ENCODE assay signal across 38 cellular contexts in genomic region chr3:139803294-139803693, GRCh38.
"Had no signal": no experiment of that assay in that cellular context is flagged by ENCODE, and none has a peak within 500 bp of the region (broad histone marks: within the 10 kb centered on the region; RNA-seq: fewer than 3 reads in every experiment).

No MANE protein-coding gene starts in this region.

- H3K27ac ChIP-seq: adrenal gland, ascending aorta, body of pancreas, brain microvascular endothelial cell, breast epithelium, cardiac muscle cell had no signal

- H3K9me3 ChIP-seq: adrenal gland, ascending aorta, body of pancreas, breast epithelium had no signal

- H3K4me3 Mint-ChIP-seq: activated naive CD4-positive, alpha-beta T cell treated with anti-CD3 and anti-CD28 coated beads for 36 hours; activated naive CD4-positive, alpha-beta T cell treated with anti-CD3 and anti-CD28 coated beads, Interleukin-2, amount 10 ng/mL, durations not matched to agents 7 days and 5 days; activated naive CD4-positive, alpha-beta T cell treated with anti-CD3 and anti-CD28 coated beads, Interleukin-2, amount 50 U/mL, for 24 hours; activated naive CD8-positive, alpha-beta T cell; activated naive CD8-positive, alpha-beta T cell treated with anti-CD3 and anti-CD28 coated beads for 36 hours; activated naive CD8-positive, alpha-beta T cell treated with anti-CD3 and anti-CD28 coated beads, Interleukin-2, amount 10 ng/mL, durations not matched to agents 7 days and 5 days; activated naive CD8-positive, alpha-beta T cell treated with anti-CD3 and anti-CD28 coated beads, Interleukin-2, amount 50 U/mL, for 24 hours; activated T-cell treated with anti-CD3 and anti-CD28 coated beads, Interleukin-2, amount 50 U/mL, for 24 hours; activated T-cell treated with anti-CD3 and anti-CD28 coated beads, Interleukin-2, amount 50 U/mL, for 4 hours; activated T-cell treated with anti-CD3 and anti-CD28 coated beads, Interleukin-2, amount 50 U/mL, for 72 hours; activated T-helper 1 cell treated with anti-CD3 and anti-CD28 coated beads, Interleukin-12 subunit alpha, Interleukin-12 subunit beta, Interleukin-2, Interleukin-4 antibody, amounts not matched to agents 30 ng/mL and 10 ng/mL and 1 ng/mL, durations not matched to agents 14 hours and 24 hours and 36 hours; activated T-helper 17 cell treated with anti-CD3 and anti-CD28 coated beads, Interleukin-2, amount 50 U/mL, for 72 hours; brain; central memory CD8-positive, alpha-beta T cell had no signal

- DNase-seq: activated effector memory CD4-positive, alpha-beta T cell treated with anti-CD3 and anti-CD28 coated beads, Interleukin-2, amount 50 U/mL, for 16 hours; activated effector memory CD4-positive, alpha-beta T cell treated with Interleukin-2 at 50 U/mL for 16 hours; activated gamma-delta T cell; activated gamma-delta T cell treated with Interleukin-2 at 50 U/mL for 16 hours; activated naive CD4-positive, alpha-beta T cell; activated naive CD4-positive, alpha-beta T cell treated with anti-CD3 and anti-CD28 coated beads for 36 hours; activated naive CD4-positive, alpha-beta T cell treated with anti-CD3 and anti-CD28 coated beads, Interleukin-2, amount 10 ng/mL, durations not matched to agents 7 days and 5 days; activated naive CD4-positive, alpha-beta T cell treated with anti-CD3 and anti-CD28 coated beads, Interleukin-2, amount 50 U/mL, for 16 hours; activated naive CD4-positive, alpha-beta T cell treated with Interleukin-2 at 50 U/mL for 16 hours; activated naive CD8-positive, alpha-beta T cell treated with anti-CD3 and anti-CD28 coated beads for 36 hours; activated naive CD8-positive, alpha-beta T cell treated with anti-CD3 and anti-CD28 coated beads, Interleukin-2, amount 10 ng/mL, durations not matched to agents 7 days and 5 days; activated naive CD8-positive, alpha-beta T cell treated with anti-CD3 and anti-CD28 coated beads, Interleukin-2, amount 50 U/mL, for 24 hours; activated T-cell treated with anti-CD3 and anti-CD28 coated beads, Interleukin-2, amount 50 U/mL, for 1 hour; activated T-cell treated with anti-CD3 and anti-CD28 coated beads, Interleukin-2, amount 50 U/mL, for 24 hours; activated T-cell treated with anti-CD3 and anti-CD28 coated beads, Interleukin-2, amount 50 U/mL, for 4 hours; activated T-cell treated with anti-CD3 and anti-CD28 coated beads, Interleukin-2, amount 50 U/mL, for 48 hours; activated T-cell treated with anti-CD3 and anti-CD28 coated beads, Interleukin-2, amount 50 U/mL, for 72 hours; adrenal gland; amniotic stem cell; amygdala; anterior cingulate cortex; aorta; body of pancreas; brain microvascular endothelial cell; caudate nucleus; central memory CD4-positive, alpha-beta T cell; cerebellar nuclear complex had no signal

- H3K27me3 Mint-ChIP-seq: activated naive CD4-positive, alpha-beta T cell treated with anti-CD3 and anti-CD28 coated beads, Interleukin-2, amount 10 ng/mL, durations not matched to agents 7 days and 5 days; activated naive CD8-positive, alpha-beta T cell treated with anti-CD3 and anti-CD28 coated beads for 36 hours; activated naive CD8-positive, alpha-beta T cell treated with anti-CD3 and anti-CD28 coated beads, Interleukin-2, amount 10 ng/mL, durations not matched to agents 7 days and 5 days; activated T-cell treated with anti-CD3 and anti-CD28 coated beads, Interleukin-2, amount 50 U/mL, for 24 hours; brain; central memory CD8-positive, alpha-beta T cell had no signal

- H3K27ac Mint-ChIP-seq: activated naive CD4-positive, alpha-beta T cell treated with anti-CD3 and anti-CD28 coated beads for 36 hours; activated naive CD4-positive, alpha-beta T cell treated with anti-CD3 and anti-CD28 coated beads, Interleukin-2, amount 10 ng/mL, durations not matched to agents 7 days and 5 days; activated naive CD4-positive, alpha-beta T cell treated with anti-CD3 and anti-CD28 coated beads, Interleukin-2, amount 50 U/mL, for 24 hours; activated naive CD4-positive, alpha-beta T cell treated with anti-CD3 and anti-CD28 coated beads, Interleukin-2, amount 50 U/mL, for 72 hours; activated naive CD8-positive, alpha-beta T cell; activated naive CD8-positive, alpha-beta T cell treated with anti-CD3 and anti-CD28 coated beads for 36 hours; activated naive CD8-positive, alpha-beta T cell treated with anti-CD3 and anti-CD28 coated beads, Interleukin-2, amount 10 ng/mL, durations not matched to agents 7 days and 5 days; activated naive CD8-positive, alpha-beta T cell treated with anti-CD3 and anti-CD28 coated beads, Interleukin-2, amount 50 U/mL, for 24 hours; activated T-cell treated with anti-CD3 and anti-CD28 coated beads, Interleukin-2, amount 50 U/mL, for 24 hours; activated T-cell treated with anti-CD3 and anti-CD28 coated beads, Interleukin-2, amount 50 U/mL, for 72 hours; activated T-helper 1 cell treated with anti-CD3 and anti-CD28 coated beads, Interleukin-12 subunit alpha, Interleukin-12 subunit beta, Interleukin-2, Interleukin-4 antibody, amounts not matched to agents 30 ng/mL and 10 ng/mL and 1 ng/mL, durations not matched to agents 14 hours and 24 hours and 36 hours; activated T-helper 17 cell treated with anti-CD3 and anti-CD28 coated beads, Interleukin-2, amount 50 U/mL, for 72 hours; activated T-helper 2 cell treated with anti-CD3 and anti-CD28 coated beads, Interferon-gamma antibody, Interleukin-2, Interleukin-4, amounts not matched to agents 10 μg/mL and 5 μg/mL and 100 μg/mL, durations not matched to agents 14 hours and 24 hours and 36 hours; brain had no signal

- H3K4me1 ChIP-seq: adrenal gland, ascending aorta, body of pancreas, breast epithelium had no signal

- H3K4me1 Mint-ChIP-seq: activated naive CD4-positive, alpha-beta T cell treated with anti-CD3 and anti-CD28 coated beads, Interleukin-2, amount 10 ng/mL, durations not matched to agents 7 days and 5 days; activated naive CD4-positive, alpha-beta T cell treated with anti-CD3 and anti-CD28 coated beads, Interleukin-2, amount 50 U/mL, for 24 hours; activated naive CD8-positive, alpha-beta T cell treated with anti-CD3 and anti-CD28 coated beads for 36 hours; activated naive CD8-positive, alpha-beta T cell treated with anti-CD3 and anti-CD28 coated beads, Interleukin-2, amount 10 ng/mL, durations not matched to agents 7 days and 5 days; activated naive CD8-positive, alpha-beta T cell treated with anti-CD3 and anti-CD28 coated beads, Interleukin-2, amount 50 U/mL, for 24 hours; activated T-helper 17 cell treated with anti-CD3 and anti-CD28 coated beads, Interleukin-2, amount 50 U/mL, for 72 hours; brain; central memory CD8-positive, alpha-beta T cell had no signal

- ATAC-seq: activated naive CD4-positive, alpha-beta T cell treated with anti-CD3 and anti-CD28 coated beads, Interleukin-2, amount 50 U/mL, for 72 hours; activated naive CD8-positive, alpha-beta T cell treated with anti-CD3 and anti-CD28 coated beads, Interleukin-2, amount 50 U/mL, for 24 hours; activated T-cell treated with anti-CD3 and anti-CD28 coated beads, Interleukin-2, amount 50 U/mL, for 4 hours; activated T-cell treated with anti-CD3 and anti-CD28 coated beads, Interleukin-2, amount 50 U/mL, for 72 hours; activated T-helper 17 cell treated with anti-CD3 and anti-CD28 coated beads, Interleukin-2, amount 50 U/mL, for 72 hours; body of pancreas had no signal

- H3K4me3 ChIP-seq: adrenal gland, ascending aorta, body of pancreas, breast epithelium, cardiac muscle cell had no signal

- H3K27me3 ChIP-seq: adrenal gland, ascending aorta, body of pancreas, brain microvascular endothelial cell, breast epithelium, cardiac muscle cell had no signal

- H3K36me3 ChIP-seq: adrenal gland, ascending aorta, brain microvascular endothelial cell, breast epithelium, cardiac muscle cell had no signal

- H3K9me3 Mint-ChIP-seq: activated naive CD4-positive, alpha-beta T cell treated with anti-CD3 and anti-CD28 coated beads for 36 hours; activated naive CD4-positive, alpha-beta T cell treated with anti-CD3 and anti-CD28 coated beads, Interleukin-2, amount 50 U/mL, for 24 hours; activated naive CD8-positive, alpha-beta T cell treated with anti-CD3 and anti-CD28 coated beads for 36 hours; activated naive CD8-positive, alpha-beta T cell treated with anti-CD3 and anti-CD28 coated beads, Interleukin-2, amount 10 ng/mL, durations not matched to agents 7 days and 5 days; activated T-cell treated with anti-CD3 and anti-CD28 coated beads, Interleukin-2, amount 50 U/mL, for 24 hours; activated T-cell treated with anti-CD3 and anti-CD28 coated beads, Interleukin-2, amount 50 U/mL, for 4 hours; activated T-helper 1 cell treated with anti-CD3 and anti-CD28 coated beads, Interleukin-12 subunit alpha, Interleukin-12 subunit beta, Interleukin-2, Interleukin-4 antibody, amounts not matched to agents 30 ng/mL and 10 ng/mL and 1 ng/mL, durations not matched to agents 14 hours and 24 hours and 36 hours; activated T-helper 2 cell treated with anti-CD3 and anti-CD28 coated beads, Interferon-gamma antibody, Interleukin-2, Interleukin-4, amounts not matched to agents 10 μg/mL and 5 μg/mL and 100 μg/mL, durations not matched to agents 14 hours and 24 hours and 36 hours; central memory CD8-positive, alpha-beta T cell had no signal
